In genomic region chr5:162593881-162594280, GRCh38 we compare ENCODE assay signal across 11 cellular contexts.
DNase-seq lines count a peak whose midpoint lies in the region; ATAC-seq and TF ChIP-seq lines count a peak whose summit lies in the region.
"Had no signal": no experiment of that assay in that cellular context is flagged by ENCODE, and none has a peak within 500 bp of the region (broad histone marks: within the 10 kb centered on the region; RNA-seq: fewer than 3 reads in every experiment).

No MANE protein-coding gene starts in this region.

- no peaks in the 10 kb centered on the region for H3K36me3 ChIP-seq in WERI-Rb-1
- H3K36me3 ChIP-seq: vagina had no signal

- H3K4me3 ChIP-seq in WERI-Rb-1 (ENCODE audit: low read depth, low read length): no peak overlapping the region
- H3K4me3 ChIP-seq: A549, vagina had no signal

- peak; percentile 57 for ATAC-seq in HG03060 (IDR thresholded peaks at IDR 0.05; ENCODE audit: low read depth, unreplicated experiment)
- ATAC-seq: A549 had no signal

- H3K9me3 Mint-ChIP-seq in progenitor cell of endocrine pancreas (ENCODE audit: low read depth): peaks cover 4% of the 10 kb centered on the region

- H3K27me3 Mint-ChIP-seq in progenitor cell of endocrine pancreas: no peaks in the 10 kb centered on the region
- H3K27me3 Mint-ChIP-seq: dendritic cell treated with granulocyte-macrophage colony-stimulating factor and Interleukin-4, amounts not matched to agents 40 ng/mL and 50 ng/mL, for 4 days had no signal

- DNase-seq in NCI-H82 (lab: John Stamatoyannopoulos, UW): peak; percentile 19
- no peak for DNase-seq in NCI-H82 treated with DMSO at 0.1 percent for 48 hours (lab: John Stamatoyannopoulos, UW; ENCODE audit: unreplicated experiment)
- DNase-seq in WERI-Rb-1: peak; percentile 11
- DNase-seq in progenitor cell of endocrine pancreas (ENCODE audit: low spot score, unreplicated experiment): no peak
- DNase-seq in SK-N-DZ (ENCODE audit: low spot score): no peak
- DNase-seq in cortex of kidney (lab: John Stamatoyannopoulos, UW): no peak
- no peak for DNase-seq in stimulated activated CD4-positive, alpha-beta T cell treated with anti-CD3 and anti-CD28 coated beads, Interleukin-2, amount 100 ng/mL, for 48 hours

- TF ChIP-seq CTCF in WERI-Rb-1 (IDR thresholded peaks at IDR 0.05; ENCODE audit: low read depth, low read length) (peak; percentile 45), progenitor cell of endocrine pancreas (IDR thresholded peaks at IDR 0.05; ENCODE audit: unreplicated experiment) (peak; percentile 54)

- no peaks in the 10 kb centered on the region for H3K4me1 Mint-ChIP-seq in progenitor cell of endocrine pancreas (ENCODE audit: low read depth)

- peaks cover 15% of the 10 kb centered on the region for H3K27me3 ChIP-seq in WERI-Rb-1 (ENCODE audit: insufficient read depth, low read depth, severe bottlenecking)
- H3K27me3 ChIP-seq: vagina had no signal

- H3K9me3 ChIP-seq in WERI-Rb-1 (ENCODE audit: severe bottlenecking): no peaks in the 10 kb centered on the region
- H3K9me3 ChIP-seq: A549, vagina had no signal

- no peak overlapping the region for H3K27ac ChIP-seq in WERI-Rb-1
- H3K27ac ChIP-seq: A549, vagina had no signal

- H3K27ac Mint-ChIP-seq in progenitor cell of endocrine pancreas: no peak overlapping the region
- H3K27ac Mint-ChIP-seq: dendritic cell treated with granulocyte-macrophage colony-stimulating factor and Interleukin-4, amounts not matched to agents 40 ng/mL and 50 ng/mL, for 4 days had no signal

- H3K4me3 Mint-ChIP-seq in progenitor cell of endocrine pancreas (ENCODE audit: low read depth): no peak overlapping the region
- H3K4me3 Mint-ChIP-seq: dendritic cell treated with granulocyte-macrophage colony-stimulating factor and Interleukin-4, amounts not matched to agents 40 ng/mL and 50 ng/mL, for 4 days had no signal

- peaks cover 1% of the 10 kb centered on the region for H3K36me3 Mint-ChIP-seq in progenitor cell of endocrine pancreas (ENCODE audit: insufficient read depth)

Comparison
In these comparisons a context has a peak if more than half of its experiments do, and no peak if none do; other contexts are left out.
1. DNase-seq: peak in NCI-H82 (single experiment) and WERI-Rb-1 (single experiment); none in NCI-H82 treated with DMSO at 0.1 percent for 48 hours (single experiment), progenitor cell of endocrine pancreas (single experiment), SK-N-DZ (single experiment), cortex of kidney (single experiment) and stimulated activated CD4-positive, alpha-beta T cell treated with anti-CD3 and anti-CD28 coated beads, Interleukin-2, amount 100 ng/mL, for 48 hours (0 of 2).